In the genomic region with DNA sequence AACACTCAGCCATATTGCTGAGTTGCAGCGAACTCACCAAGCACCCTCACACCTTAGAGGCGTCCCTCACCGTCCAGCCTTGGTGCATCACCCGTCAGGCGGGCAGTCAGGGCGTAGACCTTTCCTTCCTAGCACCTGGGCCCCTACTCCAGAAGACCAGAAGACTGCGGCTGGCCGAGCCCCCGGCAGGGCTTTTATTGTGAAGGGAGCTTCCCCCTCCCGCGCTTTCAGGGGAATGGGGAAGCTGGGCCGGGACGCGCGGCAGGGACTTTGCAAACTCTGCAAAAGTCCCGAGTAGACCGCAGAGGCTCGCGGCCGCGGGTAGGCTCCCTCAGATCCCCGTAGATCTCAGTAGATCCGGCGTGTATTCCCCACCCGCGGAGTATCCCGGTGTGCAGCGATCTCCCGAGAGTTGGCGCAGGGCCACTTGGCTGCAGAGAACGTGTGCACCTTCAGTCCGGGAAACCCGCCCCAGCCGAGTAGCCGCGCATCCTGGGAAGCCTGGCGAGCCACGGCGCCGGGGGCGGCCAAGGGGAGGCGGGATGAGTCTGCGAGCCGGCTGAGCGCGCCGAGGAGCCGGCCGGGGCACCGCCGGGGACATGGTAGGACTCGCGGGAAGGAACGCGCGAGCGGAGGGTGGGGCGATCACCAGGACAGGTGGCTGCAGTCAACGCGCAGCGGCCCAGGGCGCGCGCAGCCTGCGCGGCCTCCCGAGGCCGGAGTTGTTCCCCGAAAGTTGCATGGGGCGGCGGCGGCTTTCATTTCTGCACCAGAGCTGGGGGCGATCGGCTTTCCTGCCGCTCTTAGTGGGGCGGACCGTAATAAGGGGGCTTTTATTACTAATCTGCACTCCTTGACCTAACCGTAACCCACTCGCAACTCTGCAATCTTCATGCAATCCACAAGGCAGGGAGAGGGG, we compare ENCODE assay signal across 9 cellular contexts. TPM values are rescaled to one million over a fixed set of nuclear protein-coding genes. Genes with fewer than 3 reads are reported as not detected.
DNase-seq lines count a peak whose midpoint lies in the region; ATAC-seq and TF ChIP-seq lines count a peak whose summit lies in the region.
"Had no signal": no experiment of that assay in that cellular context is flagged by ENCODE, and none has a peak within 500 bp of the region (broad histone marks: within the 10 kb centered on the region; RNA-seq: fewer than 3 reads in every experiment).

TSS of gene GASK1A (plus strand) at position 268 of the 919 bp plus-strand sequence. CDS start at position 600, 332 bp downstream.

- peaks cover 0 to 3% (median 2%) of the 10 kb centered on the region in 3 experiments for H3K9me3 ChIP-seq in naive thymus-derived CD4-positive, alpha-beta T cell (ENCODE audit: control insufficient read depth in 2 of 3, low read length in 3 of 3)
- H3K9me3 ChIP-seq in upper lobe of left lung, result peaks cover 0 to 7% (median 1%) of the 10 kb centered on the region in 4 donors

- no peak for TF ChIP-seq POLR2A in upper lobe of left lung (IDR thresholded peaks at IDR 0.05)

- H3K4me1 ChIP-seq in naive thymus-derived CD4-positive, alpha-beta T cell (ENCODE audit: control insufficient read depth in 2 of 2, insufficient read depth in 2 of 2, low read length in 2 of 2), result peaks cover 0 to 4% of the 10 kb centered on the region in 2 donors
- H3K4me1 ChIP-seq in upper lobe of left lung, result peaks cover 7 to 15% (median 13%) of the 10 kb centered on the region in 4 donors

- no peak within 1 kb of the TSS for H3K27ac Mint-ChIP-seq in naive thymus-derived CD4-positive, alpha-beta T cell

- 3 to 11% methylated on average over 15 to 38 of the region's 79 CpGs for WGBS in upper lobe of left lung, 2 donors

- TF ChIP-seq CTCF in upper lobe of left lung (IDR thresholded peaks at IDR 0.05), result no peak

- H3K9me3 Mint-ChIP-seq in naive thymus-derived CD4-positive, alpha-beta T cell, result peaks cover 0 to 17% (median 13%) of the 10 kb centered on the region in 11 donors

- H3K36me3 Mint-ChIP-seq in naive thymus-derived CD4-positive, alpha-beta T cell, result peaks cover 0 to 16% (median 12%) of the 10 kb centered on the region in 5 donors

- TF ChIP-seq EP300 in upper lobe of left lung (IDR thresholded peaks at IDR 0.05), result no peak

- peak; percentile 44 to 45 for ATAC-seq in activated CD4-positive, CD25-positive, alpha-beta regulatory T cell treated with anti-CD3 and anti-CD28 coated beads, Interleukin-2, amount 50 U/mL, for 24 hours
- peak; percentile 74 for ATAC-seq in esophagus mucosa
- ATAC-seq in naive thymus-derived CD4-positive, alpha-beta T cell, result peak; percentile 50
- peak; percentile 56 to 86 for ATAC-seq in upper lobe of left lung (ENCODE audit: low FRiP score in 2 of 2)
- no peak for ATAC-seq in HG03439 (IDR thresholded peaks at IDR 0.05; ENCODE audit: unreplicated experiment)

- H3K27me3 ChIP-seq in naive thymus-derived CD4-positive, alpha-beta T cell (ENCODE audit: control insufficient read depth in 2 of 2, insufficient read depth in 2 of 2, low read length in 2 of 2), result no peaks in the 10 kb centered on the region
- H3K27me3 ChIP-seq in upper lobe of left lung, result no peaks in the 10 kb centered on the region

- POLR2A ChIA-PET in HEK293T (lab: Yijun Ruan, JAX), result no interaction called here
- POLR2A ChIA-PET in naive thymus-derived CD4-positive, alpha-beta T cell (lab: Charles Lee), result interaction anchor here (0.6 kb wide), 1 partner anchor 40 kb away, joined by 3 read pairs; no protein-coding TSS in a partner anchor

- H3K27ac ChIP-seq in naive thymus-derived CD4-positive, alpha-beta T cell (ENCODE audit: low read depth, low read length), result no peak within 1 kb of the TSS
- H3K27ac ChIP-seq in upper lobe of left lung, result peak within 1 kb of the TSS in 2 of 4 donors; percentile 38 to 39
- H3K27ac ChIP-seq: epithelial cell of prostate had no signal

- peaks cover 21 to 51% (median 37%) of the 10 kb centered on the region in 5 donors for H3K27me3 Mint-ChIP-seq in naive thymus-derived CD4-positive, alpha-beta T cell

- peak within 1 kb of the TSS; percentile 46 for H3K4me3 ChIP-seq in naive thymus-derived CD4-positive, alpha-beta T cell (ENCODE audit: low read length)
- H3K4me3 ChIP-seq in upper lobe of left lung, result peak within 1 kb of the TSS; percentile 52 to 90 (median 70)

- H3K4me3 Mint-ChIP-seq in naive thymus-derived CD4-positive, alpha-beta T cell, result peak within 1 kb of the TSS; percentile 54 to 83 (median 80)

- intact Hi-C loops in naive thymus-derived CD4-positive, alpha-beta T cell (cut with micrococcal nuclease), result loop anchor here in 1 of 2 donors (5.0 kb wide), 1 partner anchor 43 kb away; no protein-coding TSS in a partner anchor

- CTCF ChIA-PET in HEK293T (lab: Yijun Ruan, JAX), result interaction anchor here (0.6 to 2.3 kb wide), 3 partner anchors 18 to 1075 kb away, joined by 3 to 7 read pairs (median 4); no protein-coding TSS in a partner anchor
- CTCF ChIA-PET in naive thymus-derived CD4-positive, alpha-beta T cell (lab: Charles Lee), result no interaction called here

- H3K4me1 Mint-ChIP-seq in naive thymus-derived CD4-positive, alpha-beta T cell, result peaks cover 0 to 16% (median 7%) of the 10 kb centered on the region in 7 donors

- no peaks in the 10 kb centered on the region for H3K36me3 ChIP-seq in naive thymus-derived CD4-positive, alpha-beta T cell (ENCODE audit: control insufficient read depth in 2 of 3, insufficient read depth in 3 of 3, low read length in 3 of 3)
- H3K36me3 ChIP-seq in upper lobe of left lung, result no peaks in the 10 kb centered on the region

- DNase-seq in AG08395 (ENCODE audit: low spot score) (peak; percentile 20), HEK293T (ENCODE audit: extremely low spot score) (peak; percentile 62), upper lobe of left lung (peak; percentile 35 to 90), RKO (ENCODE audit: low spot score) (no peak)
- DNase-seq in naive thymus-derived CD4-positive, alpha-beta T cell, result peak in 7 of 9 donors; percentile 11 to 30 (median 22)

TF ChIP-seq in HEK293T, 16 proteins besides CTCF, POLR2A, EP300 and RAD21:
- no peak for TF ChIP-seq NFRKB (IDR thresholded peaks at IDR 0.05)
- no peak for TF ChIP-seq TARDBP (IDR thresholded peaks at IDR 0.05)
- peak; percentile 77 for TF ChIP-seq L3MBTL2 (conservative IDR thresholded peaks at IDR 0.05)

RNA-seq across cellular contexts. Expression of gene GASK1A, which starts in this region (rescaled TPM):
- 2.9 TPM for total RNA-seq in esophagus mucosa
- total RNA-seq in naive thymus-derived CD4-positive, alpha-beta T cell, result under 1 TPM in 2 of 5 experiments, not detected in 3; 0.20 to 0.24 TPM
- polyA plus RNA-seq in naive thymus-derived CD4-positive, alpha-beta T cell, result under 1 TPM in 1 of 2 donors, not detected in 1; 0.21 TPM
- 1 to 10 TPM; 2.5 to 9.4 (median 7.7) TPM for total RNA-seq in upper lobe of left lung

Comparison
In these comparisons a context has a peak if more than half of its experiments do, and no peak if none do; other contexts are left out.
1. Peak in DNase-seq, ATAC-seq and H3K4me3 ChIP-seq in naive thymus-derived CD4-positive, alpha-beta T cell; RNA of the gene not detected or under 1 TPM.